Comparison of ENCODE assay signal across 1 cellular context in genomic region chr2:27243391-27244130, GRCh38.
TF ChIP-seq lines count a peak whose summit lies in the region.

No MANE protein-coding gene starts in this region.

TF ChIP-seq in endothelial cell of umbilical vein, 7 proteins besides CTCF, POLR2A, EP300 and RAD21:
- TF ChIP-seq EZH2 (IDR thresholded peaks at IDR 0.05; ENCODE audit: borderline replicate concordance, low read depth, low read length, severe bottlenecking) (no peak), GATA2 (IDR thresholded peaks at IDR 0.05; ENCODE audit: insufficient read depth, insufficient read length, low read depth, low read length) (no peak), MAX (IDR thresholded peaks at IDR 0.05; ENCODE audit: insufficient read depth, insufficient read length) (no peak), FOS (IDR thresholded peaks at IDR 0.05; ENCODE audit: borderline replicate concordance, insufficient read depth, low read length) (no peak), POLR2AphosphoS5 (IDR thresholded peaks at IDR 0.05; ENCODE audit: insufficient read depth, low read depth, low read length) (no peak), JUN (IDR thresholded peaks at IDR 0.05; ENCODE audit: borderline replicate concordance, insufficient read depth, insufficient read length, low read depth) (no peak), MYC (IDR thresholded peaks at IDR 0.05; ENCODE audit: low read depth, low read length) (no peak)
